14 cellular contexts compared by ENCODE assay signal in genomic region chr2:28293416-28293815, GRCh38.
"Had no signal": no experiment of that assay in that cellular context is flagged by ENCODE, and none has a peak within 500 bp of the region (broad histone marks: within the 10 kb centered on the region; RNA-seq: fewer than 3 reads in every experiment).

No MANE protein-coding gene starts in this region.

- H3K27me3 ChIP-seq: cardiac muscle cell, neutrophil, right lobe of liver, stomach had no signal

- H3K27me3 Mint-ChIP-seq: activated B cell treated with CpG ODN at 0.5 μM for 24 hours; naive thymus-derived CD4-positive, alpha-beta T cell; progenitor cell of endocrine pancreas had no signal

- ATAC-seq: left cardiac atrium; naive thymus-derived CD4-positive, alpha-beta T cell; right lobe of liver; SK-N-SH treated with all-trans-retinoic acid at 6 μM for 48 hours had no signal

- H3K4me3 ChIP-seq: cardiac muscle cell, right lobe of liver, stomach had no signal

- DNase-seq: activated B cell treated with CpG ODN at 0.5 μM for 24 hours; activated CD4-positive, alpha-beta T cell treated with anti-CD3 and anti-CD28 coated beads, Interleukin-2, amount 50 U/mL, for 1 hour; anterior cingulate cortex; hypothalamus; left cardiac atrium; naive thymus-derived CD4-positive, alpha-beta T cell; right lobe of liver; stimulated activated CD4-positive, alpha-beta T cell treated with anti-CD3 and anti-CD28 coated beads, Interleukin-12 subunit alpha, Interleukin-12 subunit beta, amount 100 ng/mL, for 4 hours; stomach had no signal

- H3K27ac ChIP-seq: cardiac muscle cell, neutrophil, right lobe of liver, stomach had no signal

- H3K4me1 Mint-ChIP-seq: activated B cell treated with CpG ODN at 0.5 μM for 24 hours; naive thymus-derived CD4-positive, alpha-beta T cell had no signal

- H3K4me1 ChIP-seq: right lobe of liver, stomach had no signal

- H3K4me3 Mint-ChIP-seq: activated B cell treated with CpG ODN at 0.5 μM for 24 hours; naive thymus-derived CD4-positive, alpha-beta T cell had no signal

- H3K9me3 Mint-ChIP-seq: activated B cell treated with CpG ODN at 0.5 μM for 24 hours; activated naive CD4-positive, alpha-beta T cell treated with anti-CD3 and anti-CD28 coated beads, Interleukin-2, amount 50 U/mL, for 72 hours; naive thymus-derived CD4-positive, alpha-beta T cell had no signal

- H3K27ac Mint-ChIP-seq: activated B cell treated with CpG ODN at 0.5 μM for 24 hours; naive thymus-derived CD4-positive, alpha-beta T cell; progenitor cell of endocrine pancreas had no signal

- H3K9me3 ChIP-seq: neutrophil, right lobe of liver, stomach had no signal

- H3K36me3 ChIP-seq: cardiac muscle cell, neutrophil, right lobe of liver had no signal
